Comparison of ENCODE assay signal across 8 cellular contexts in the genomic region with DNA sequence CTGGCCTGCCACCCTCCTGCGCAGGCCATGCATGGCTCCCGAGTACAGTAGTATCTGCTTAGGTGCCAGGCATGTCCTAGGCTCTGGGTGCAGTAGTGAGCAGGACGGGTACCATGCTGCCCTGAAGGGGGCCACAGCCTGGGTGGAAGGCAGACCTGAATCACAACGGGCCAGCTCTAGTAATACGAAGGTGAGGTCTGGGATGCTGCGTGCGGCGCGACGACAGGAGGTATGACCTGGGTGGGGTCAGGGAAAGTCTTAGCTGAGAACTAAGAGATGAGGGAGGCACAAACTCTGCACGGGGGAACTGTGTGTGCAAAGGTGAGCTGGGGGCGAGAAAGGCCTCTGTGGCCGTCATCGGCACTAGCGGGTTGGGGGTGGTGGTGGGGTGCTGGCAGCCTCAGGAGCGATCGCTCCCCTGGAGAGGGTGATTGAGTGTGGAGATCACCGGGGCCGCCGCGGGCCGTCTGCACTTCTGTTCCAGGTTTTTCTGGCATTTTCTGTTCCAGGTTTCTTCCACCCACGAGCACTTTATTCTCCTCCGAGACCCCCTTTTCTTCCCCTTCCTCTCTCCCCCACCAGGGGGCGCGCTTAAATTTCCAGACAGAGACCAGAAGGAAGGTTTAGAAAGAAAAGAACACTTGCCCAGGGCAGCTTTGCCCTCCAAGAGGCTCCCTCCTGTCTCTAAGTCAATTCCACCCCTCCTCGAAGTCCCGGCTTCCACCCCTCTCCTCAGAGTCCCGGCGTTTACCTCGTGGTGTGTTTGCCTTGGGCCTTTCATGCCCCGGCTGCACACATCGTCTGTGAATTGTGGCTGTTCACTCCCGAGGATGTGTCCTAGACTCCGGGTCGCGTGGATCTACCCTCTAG. TPM values are rescaled to one million over a fixed set of nuclear protein-coding genes. Genes with fewer than 3 reads are reported as not detected.
DNase-seq lines count a peak whose midpoint lies in the region; ATAC-seq and TF ChIP-seq lines count a peak whose summit lies in the region.

No MANE protein-coding gene starts in this region.

- H3K27me3 ChIP-seq in prostate gland (replicated peaks; ENCODE audit: insufficient read depth), result no peaks in the 10 kb centered on the region

- H3K27ac ChIP-seq in HEK293 (ENCODE audit: extremely low read depth, low read depth, low read length) (no peak overlapping the region), prostate gland (no peak overlapping the region)

- intact Hi-C loops in prostate gland (cut with DNase I), result no loop called here

- ATAC-seq in GM18498 (IDR thresholded peaks at IDR 0.05; ENCODE audit: unreplicated experiment) (no peak), GM21390 (IDR thresholded peaks at IDR 0.05; ENCODE audit: unreplicated experiment) (no peak)

- no peak overlapping the region for H3K4me3 ChIP-seq in HEK293 (ENCODE audit: low read depth, low read length)
- no peak overlapping the region for H3K4me3 ChIP-seq in prostate gland

- no peak for TF ChIP-seq POLR2A in prostate gland (IDR thresholded peaks at IDR 0.05)

- H3K9me3 ChIP-seq in HEK293 (ENCODE audit: control insufficient read depth, insufficient read depth, low read depth, low read length) (no peaks in the 10 kb centered on the region), prostate gland (no peaks in the 10 kb centered on the region)

- POLR2A ChIA-PET in HEK293 (lab: Yijun Ruan, JAX), result interaction anchor here (2.5 kb wide), 1 partner anchor 21 kb away, joined by 10 read pairs; a partner anchor contains a TSS

- peak; percentile 62 to 71 for DNase-seq in AML-193 (lab: John Stamatoyannopoulos, UW)
- DNase-seq in RPMI7951 (ENCODE audit: low read depth), result peak; percentile 64
- DNase-seq in activated T-helper 1 cell treated with Interleukin-2 at 50 U/mL for 16 hours (ENCODE audit: low read depth), result peak; percentile 45
- peak; percentile 50 for DNase-seq in foreskin melanocyte
- DNase-seq in prostate gland (ENCODE audit: low spot score), result peak; percentile 46

- TF ChIP-seq CTCF in HEK293 (tag by site-specific recombination; IDR thresholded peaks at IDR 0.05), result peak; percentile 26; the same call in 1 of the 2 replicates
- peak; percentile 78 to 88 (median 81) for TF ChIP-seq CTCF in prostate gland (IDR thresholded peaks at IDR 0.05)

- H3K36me3 ChIP-seq in HEK293 (ENCODE audit: control insufficient read depth in 2 of 2, insufficient read depth in 1 of 2, low read length in 2 of 2) (no peaks in the 10 kb centered on the region), prostate gland (no peaks in the 10 kb centered on the region)

- 63% methylated on average over 37 of the region's 37 CpGs for WGBS in prostate gland

- H3K4me1 ChIP-seq in HEK293 (ENCODE audit: control insufficient read depth, insufficient read depth, low read length), result no peaks in the 10 kb centered on the region
- H3K4me1 ChIP-seq in prostate gland (replicated peaks), result no peaks in the 10 kb centered on the region

- CTCF ChIA-PET in HEK293 (lab: Yijun Ruan, JAX), result interaction anchor here (0.6 to 2.5 kb wide), 28 partner anchors 8 to 230 kb away, joined by 3 to 24 read pairs (median 4); a partner anchor contains a TSS

TF ChIP-seq in HEK293, 187 proteins besides CTCF, POLR2A, EP300 and RAD21:
- 0 out of 2 replicates have a peak, but pooled peaks have one; percentile 24 for TF ChIP-seq ZBTB8A (tag by site-specific recombination; IDR thresholded peaks at IDR 0.05)
- TF ChIP-seq ZNF366 (tag by site-specific recombination; conservative IDR thresholded peaks at IDR 0.05), result peak; percentile 45; the same call in 1 of the 2 replicates
- TF ChIP-seq, protein P1, sequence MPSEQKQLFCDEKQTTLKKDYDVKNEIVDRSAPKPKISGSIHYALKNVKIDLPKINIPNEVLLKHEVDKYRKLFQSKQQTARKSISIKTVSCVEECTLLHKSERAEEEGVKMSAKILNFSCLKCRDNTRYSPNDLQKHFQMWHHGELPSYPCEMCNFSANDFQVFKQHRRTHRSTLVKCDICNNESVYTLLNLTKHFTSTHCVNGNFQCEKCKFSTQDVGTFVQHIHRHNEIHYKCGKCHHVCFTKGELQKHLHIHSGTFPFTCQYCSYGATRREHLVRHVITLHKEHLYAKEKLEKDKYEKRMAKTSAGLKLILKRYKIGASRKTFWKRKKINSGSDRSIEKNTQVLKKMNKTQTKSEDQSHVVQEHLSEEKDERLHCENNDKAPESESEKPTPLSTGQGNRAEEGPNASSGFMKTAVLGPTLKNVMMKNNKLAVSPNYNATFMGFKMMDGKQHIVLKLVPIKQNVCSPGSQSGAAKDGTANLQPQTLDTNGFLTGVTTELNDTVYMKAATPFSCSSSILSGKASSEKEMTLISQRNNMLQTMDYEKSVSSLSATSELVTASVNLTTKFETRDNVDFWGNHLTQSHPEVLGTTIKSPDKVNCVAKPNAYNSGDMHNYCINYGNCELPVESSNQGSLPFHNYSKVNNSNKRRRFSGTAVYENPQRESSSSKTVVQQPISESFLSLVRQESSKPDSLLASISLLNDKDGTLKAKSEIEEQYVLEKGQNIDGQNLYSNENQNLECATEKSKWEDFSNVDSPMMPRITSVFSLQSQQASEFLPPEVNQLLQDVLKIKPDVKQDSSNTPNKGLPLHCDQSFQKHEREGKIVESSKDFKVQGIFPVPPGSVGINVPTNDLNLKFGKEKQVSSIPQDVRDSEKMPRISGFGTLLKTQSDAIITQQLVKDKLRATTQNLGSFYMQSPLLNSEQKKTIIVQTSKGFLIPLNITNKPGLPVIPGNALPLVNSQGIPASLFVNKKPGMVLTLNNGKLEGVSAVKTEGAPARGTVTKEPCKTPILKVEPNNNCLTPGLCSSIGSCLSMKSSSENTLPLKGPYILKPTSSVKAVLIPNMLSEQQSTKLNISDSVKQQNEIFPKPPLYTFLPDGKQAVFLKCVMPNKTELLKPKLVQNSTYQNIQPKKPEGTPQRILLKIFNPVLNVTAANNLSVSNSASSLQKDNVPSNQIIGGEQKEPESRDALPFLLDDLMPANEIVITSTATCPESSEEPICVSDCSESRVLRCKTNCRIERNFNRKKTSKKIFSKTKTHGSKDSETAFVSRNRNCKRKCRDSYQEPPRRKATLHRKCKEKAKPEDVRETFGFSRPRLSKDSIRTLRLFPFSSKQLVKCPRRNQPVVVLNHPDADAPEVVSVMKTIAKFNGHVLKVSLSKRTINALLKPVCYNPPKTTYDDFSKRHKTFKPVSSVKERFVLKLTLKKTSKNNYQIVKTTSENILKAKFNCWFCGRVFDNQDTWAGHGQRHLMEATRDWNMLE (tag by site-specific recombination; conservative IDR thresholded peaks at IDR 0.05; ENCODE audit: low read depth), result no peak
- TF ChIP-seq ZNF121 (tag by site-specific recombination; IDR thresholded peaks at IDR 0.05), result no peak
- no peak for TF ChIP-seq KLF8 (tag by site-specific recombination; IDR thresholded peaks at IDR 0.05)
- peak; percentile 59 for TF ChIP-seq ZNF341 (tag by site-specific recombination; IDR thresholded peaks at IDR 0.05; ENCODE audit: low read depth)
- TF ChIP-seq ZNF654 (tag by site-specific recombination; IDR thresholded peaks at IDR 0.05; ENCODE audit: low read depth), result peak; percentile 61

RNA-seq across cellular contexts. Expression of a gene that starts 15.1 kb away (rescaled TPM):
- 0.48 TPM in 1 of 2 replicates, not detected in the other for total RNA-seq in RPMI7951 (2014; rRNA removed; shearing (Covaris generic))
- 10 to 100 TPM; 35.9 to 50.2 TPM for total RNA-seq in prostate gland

RNA-seq across cellular contexts. Expression of a gene that starts 21.6 kb away (rescaled TPM):
- 6.7 and 6.9 TPM in 2 replicates for total RNA-seq in RPMI7951 (2014; rRNA removed; shearing (Covaris generic))
- 1 to 10 TPM; 5.5 to 8.2 TPM for total RNA-seq in prostate gland

RNA-seq across cellular contexts. Expression of a gene that starts 44.9 kb away (rescaled TPM):
- 239 and 264 TPM in 2 replicates for total RNA-seq in RPMI7951 (2014; rRNA removed; shearing (Covaris generic))
- 10 to 100 TPM; 16.8 to 18.0 TPM for total RNA-seq in prostate gland

Comparison
In these comparisons a context has a peak if more than half of its experiments do, and no peak if none do; other contexts are left out.
1. RNA of a gene that starts 15.1 kb away (total RNA-seq): 35.9 to 50.2 TPM in prostate gland; 0.48 TPM in RPMI7951; every median in the first group is over 10 times any median in the second.
2. RNA of a gene that starts 44.9 kb away (total RNA-seq): 239 to 264 TPM in RPMI7951; 16.8 to 18.0 TPM in prostate gland; every median in the first group is over 10 times any median in the second.
3. Peak in every context shown above with its lines, with median percentiles within 50 percentile points of each other: DNase-seq.